ENCODE assay signal across 11 cellular contexts in the genomic region with DNA sequence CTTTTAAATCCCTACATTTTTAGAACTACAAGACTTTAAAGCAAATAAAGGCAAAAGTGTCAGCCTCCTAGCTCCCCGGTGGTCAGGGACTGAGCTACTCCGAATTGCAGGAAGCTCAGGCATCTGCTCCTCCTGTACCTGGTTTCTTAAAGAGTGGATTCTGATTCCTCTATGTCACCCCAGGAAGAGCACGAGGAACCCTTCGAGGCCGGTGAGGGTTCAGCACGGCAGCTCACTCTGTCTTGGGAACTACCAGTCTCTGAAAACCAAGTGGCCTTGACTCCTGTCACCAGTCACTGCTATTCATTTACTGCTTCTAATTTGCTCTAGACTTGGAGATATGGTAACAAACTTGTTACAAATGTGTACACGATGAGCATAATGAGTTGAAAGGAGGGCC. TPM values are rescaled to one million over a fixed set of nuclear protein-coding genes. Genes with fewer than 3 reads are reported as not detected.
DNase-seq lines count a peak whose midpoint lies in the region; ATAC-seq and TF ChIP-seq lines count a peak whose summit lies in the region.
"Had no signal": no experiment of that assay in that cellular context is flagged by ENCODE, and none has a peak within 500 bp of the region (broad histone marks: within the 10 kb centered on the region; RNA-seq: fewer than 3 reads in every experiment).

No MANE protein-coding gene starts in this region.

- H3K4me1 Mint-ChIP-seq in T-helper 2 cell treated with Interferon-gamma antibody and Interleukin-4, amounts not matched to agents 5 μg/mL and 100 μg/mL, for 36 hours (ENCODE audit: low read depth): peaks cover 28% of the 10 kb centered on the region

- H3K27ac ChIP-seq in HUES48 (ENCODE audit: low read depth, low read length) (peak overlapping the region; percentile 88), body of pancreas (peak overlapping the region; percentile 96 to 99 (median 98)), lower lobe of right lung (peak overlapping the region; percentile 93), stomach smooth muscle (ENCODE audit: low read length) (peak overlapping the region; percentile 98)

- H3K27me3 ChIP-seq in HUES48 (ENCODE audit: control insufficient read depth, insufficient read depth, low read length) (0 out of 2 replicates have a peak, but pooled peaks cover 4% of the 10 kb centered on the region), body of pancreas (no peaks in the 10 kb centered on the region), lower lobe of right lung (ENCODE audit: low read depth) (no peaks in the 10 kb centered on the region), stomach smooth muscle (ENCODE audit: control insufficient read depth in 1 of 2, insufficient read depth in 2 of 2, low read length in 2 of 2) (no peaks in the 10 kb centered on the region)

- H3K4me3 ChIP-seq in HUES48 (ENCODE audit: low read depth, low read length) (no peak overlapping the region), body of pancreas (no peak overlapping the region), lower lobe of right lung (no peak overlapping the region), stomach smooth muscle (ENCODE audit: low read length in 2 of 2) (peak overlapping the region; percentile 88 to 97)

- H3K9ac ChIP-seq in HUES48 (ENCODE audit: low read depth, low read length) (no peak overlapping the region), stomach smooth muscle (ENCODE audit: low read length in 2 of 2) (peak overlapping the region; percentile 95 to 99)

- no peaks in the 10 kb centered on the region for H3K27me3 Mint-ChIP-seq in T-helper 2 cell treated with Interferon-gamma antibody and Interleukin-4, amounts not matched to agents 5 μg/mL and 100 μg/mL, for 36 hours (ENCODE audit: low read depth)
- H3K27me3 Mint-ChIP-seq: IgD-negative memory B cell had no signal

- no peak for TF ChIP-seq POLR2A in body of pancreas (IDR thresholded peaks at IDR 0.05)

- TF ChIP-seq CTCF in body of pancreas (IDR thresholded peaks at IDR 0.05) (no peak), lower lobe of right lung (IDR thresholded peaks at IDR 0.05) (no peak)

- no peaks in the 10 kb centered on the region for H3K9me3 ChIP-seq in HUES48 (ENCODE audit: control insufficient read depth, insufficient read depth, low read length)
- H3K9me3 ChIP-seq in body of pancreas: no peaks in the 10 kb centered on the region
- no peaks in the 10 kb centered on the region for H3K9me3 ChIP-seq in lower lobe of right lung
- H3K9me3 ChIP-seq in stomach smooth muscle (ENCODE audit: control insufficient read depth in 2 of 2, low read length in 2 of 2): no peaks in the 10 kb centered on the region

- no peaks in the 10 kb centered on the region for H3K36me3 Mint-ChIP-seq in T-helper 2 cell treated with Interferon-gamma antibody and Interleukin-4, amounts not matched to agents 5 μg/mL and 100 μg/mL, for 36 hours (ENCODE audit: low read depth)

- no peak overlapping the region for H3K4me3 Mint-ChIP-seq in T-helper 2 cell treated with Interferon-gamma antibody and Interleukin-4, amounts not matched to agents 5 μg/mL and 100 μg/mL, for 36 hours

- H3K4me1 ChIP-seq in HUES48 (ENCODE audit: control insufficient read depth, insufficient read depth, low read length): peaks cover 32% of the 10 kb centered on the region
- H3K4me1 ChIP-seq in body of pancreas: peaks cover 84% of the 10 kb centered on the region
- H3K4me1 ChIP-seq in lower lobe of right lung: peaks cover 70% of the 10 kb centered on the region
- H3K4me1 ChIP-seq in stomach smooth muscle (ENCODE audit: control insufficient read depth, insufficient read depth, low read length): peaks cover 63% of the 10 kb centered on the region

- H3K27ac Mint-ChIP-seq in T-helper 2 cell treated with Interferon-gamma antibody and Interleukin-4, amounts not matched to agents 5 μg/mL and 100 μg/mL, for 36 hours: no peak overlapping the region

- H3K9me3 Mint-ChIP-seq in T-helper 2 cell treated with Interferon-gamma antibody and Interleukin-4, amounts not matched to agents 5 μg/mL and 100 μg/mL, for 36 hours: no peaks in the 10 kb centered on the region
- H3K9me3 Mint-ChIP-seq: IgD-negative memory B cell had no signal

- intact Hi-C loops in body of pancreas (cut with DNase I) (no loop called here), lower lobe of right lung (cut with DNase I) (no loop called here)

- WGBS in body of pancreas, 2 donors: 12 to 19% methylated on average over 7 of the region's 7 CpGs

- DNase-seq in body of pancreas (peak in 3 of 4 donors; percentile 52 to 60 (median 53)), lower lobe of right lung (no peak), DMS153 (lab: John Stamatoyannopoulos, UW) (no peak), NCI-H128 (lab: John Stamatoyannopoulos, UW; ENCODE audit: unreplicated experiment) (no peak), DMS79 treated with DMSO at 0.1 percent for 48 hours (lab: John Stamatoyannopoulos, UW) (no peak)
- no peak for DNase-seq in T-helper 2 cell treated with Interferon-gamma antibody and Interleukin-4, amounts not matched to agents 5 μg/mL and 100 μg/mL, for 36 hours (ENCODE audit: low spot score)
- DNase-seq: activated CD4-positive, alpha-beta T cell treated with anti-CD3 and anti-CD28 coated beads, Interleukin-2, amount 50 U/mL, for 48 hours; cortex of kidney had no signal

- ATAC-seq in body of pancreas: peak; percentile 4
- no peak for ATAC-seq in lower lobe of right lung

- H3K36me3 ChIP-seq in HUES48 (ENCODE audit: control insufficient read depth, insufficient read depth, low read length) (no peaks in the 10 kb centered on the region), body of pancreas (replicated peaks in 1 of 2; ENCODE audit: insufficient read depth in 1 of 2, low read depth in 2 of 2) (no peaks in the 10 kb centered on the region), lower lobe of right lung (no peaks in the 10 kb centered on the region), stomach smooth muscle (ENCODE audit: control insufficient read depth in 2 of 2, insufficient read depth in 2 of 2, low read length in 2 of 2) (no peaks in the 10 kb centered on the region)

RNA-seq across cellular contexts. Expression of gene PER2, which starts 2.3 kb away (rescaled TPM):
- 10 to 100 TPM; 10.9 to 21.8 TPM for total RNA-seq in body of pancreas
- total RNA-seq in lower lobe of right lung: 24.9 TPM

RNA-seq across cellular contexts. Expression of gene TRAF3IP1, which starts 34.2 kb away (rescaled TPM):
- 10 to 100 TPM in 1 of 2 donors, 1 to 10 TPM in 1; 5.4 to 10.9 TPM for total RNA-seq in body of pancreas
- 21.7 TPM for total RNA-seq in lower lobe of right lung

RNA-seq across cellular contexts. Expression of gene HES6, which starts 46.3 kb away (rescaled TPM):
- total RNA-seq in body of pancreas: 10 to 100 TPM; 15.5 to 29.3 TPM
- 6.1 TPM for total RNA-seq in lower lobe of right lung

Comparison
In these comparisons a context has a peak if more than half of its experiments do, and no peak if none do; other contexts are left out.
1. H3K4me3 ChIP-seq: peak in stomach smooth muscle (2 of 2); none in HUES48 (single experiment), body of pancreas (0 of 2) and lower lobe of right lung (single experiment).
2. DNase-seq: peak in body of pancreas (3 of 4); none in lower lobe of right lung (single experiment), DMS153 (single experiment), NCI-H128 (single experiment), T-helper 2 cell treated with Interferon-gamma antibody and Interleukin-4, amounts not matched to agents 5 μg/mL and 100 μg/mL, for 36 hours (single experiment) and DMS79 treated with DMSO at 0.1 percent for 48 hours (single experiment).
3. Peak in every context shown above with its lines, with median percentiles within 50 percentile points of each other: H3K27ac ChIP-seq.